ENCODE assay signal across 1 cellular context in genomic region chr2:177058747-177059146, GRCh38.
TF ChIP-seq lines count a peak whose summit lies in the region.

No MANE protein-coding gene starts in this region.

TF ChIP-seq in WTC11, 78 proteins besides CTCF, POLR2A, EP300 and RAD21 (continued from another document):
- TF ChIP-seq FOXP4 (CRISPR knock-in tag; IDR thresholded peaks at IDR 0.05): no peak
- no peak for TF ChIP-seq AFF4 (CRISPR knock-in tag; IDR thresholded peaks at IDR 0.05; ENCODE audit: borderline replicate concordance)
- no peak for TF ChIP-seq ZNF317 (CRISPR knock-in tag; IDR thresholded peaks at IDR 0.05; ENCODE audit: borderline replicate concordance, low read depth)
- no peak for TF ChIP-seq PRDM15 (CRISPR knock-in tag; IDR thresholded peaks at IDR 0.05)
- no peak for TF ChIP-seq ERG (CRISPR knock-in tag; IDR thresholded peaks at IDR 0.05)
- no peak for TF ChIP-seq ZNF138 (CRISPR knock-in tag; conservative IDR thresholded peaks at IDR 0.05)
- no peak for TF ChIP-seq TEAD4 (CRISPR knock-in tag; IDR thresholded peaks at IDR 0.05)
- TF ChIP-seq ZNF396 (CRISPR knock-in tag; IDR thresholded peaks at IDR 0.05; ENCODE audit: borderline replicate concordance): no peak
- no peak for TF ChIP-seq SMAD3 (CRISPR knock-in tag; IDR thresholded peaks at IDR 0.05; ENCODE audit: borderline replicate concordance)
- no peak for TF ChIP-seq E2F1 (CRISPR knock-in tag; IDR thresholded peaks at IDR 0.05)
